In genomic region chr11:72818971-72819370, GRCh38 we compare ENCODE assay signal across 18 cellular contexts. TPM values are rescaled to one million over a fixed set of nuclear protein-coding genes. Genes with fewer than 3 reads are reported as not detected.
A peak's percentile ranks its signal among the peaks of the same experiment; 100 is the strongest.
DNase-seq lines count a peak whose midpoint lies in the region; ATAC-seq and TF ChIP-seq lines count a peak whose summit lies in the region.
"Had no signal": no experiment of that assay in that cellular context is flagged by ENCODE, and none has a peak within 500 bp of the region (broad histone marks: within the 10 kb centered on the region; RNA-seq: fewer than 3 reads in every experiment).

No MANE protein-coding gene starts in this region.

- H3K9me3 ChIP-seq in CD8-positive, alpha-beta memory T cell (ENCODE audit: low read length): no peaks in the 10 kb centered on the region
- H3K9me3 ChIP-seq: A549, SJCRH30 had no signal

- H3K4me3 Mint-ChIP-seq in activated T-cell treated with anti-CD3 and anti-CD28 coated beads, Interleukin-2, amount 50 U/mL, for 24 hours: no peak overlapping the region
- peak overlapping the region in 1 of 7 donors; percentile 88 for H3K4me3 Mint-ChIP-seq in CD8-positive, alpha-beta memory T cell
- no peak overlapping the region for H3K4me3 Mint-ChIP-seq in activated T-helper 17 cell treated with anti-CD3 and anti-CD28 coated beads, Interleukin-2, amount 50 U/mL, for 72 hours
- H3K4me3 Mint-ChIP-seq in neural crest cell: peak overlapping the region; percentile 65
- H3K4me3 Mint-ChIP-seq: GM23338 had no signal

- no peak overlapping the region for H3K4me3 ChIP-seq in CD8-positive, alpha-beta memory T cell (ENCODE audit: low read length)
- H3K4me3 ChIP-seq: A549, GM23338, SJCRH30 had no signal

- ATAC-seq in activated T-helper 17 cell treated with anti-CD3 and anti-CD28 coated beads, Interleukin-2, amount 50 U/mL, for 72 hours (replicated peaks): no peak
- ATAC-seq: A549, GM23338, HCT116, PC-3 had no signal

- no peak for TF ChIP-seq CTCF in neural crest cell (conservative IDR thresholded peaks at IDR 0.05)

- peak overlapping the region; percentile 60 for H3K27ac Mint-ChIP-seq in activated T-cell treated with anti-CD3 and anti-CD28 coated beads, Interleukin-2, amount 50 U/mL, for 24 hours
- peak overlapping the region in 6 of 8 donors; percentile 23 to 85 (median 58) for H3K27ac Mint-ChIP-seq in CD8-positive, alpha-beta memory T cell
- H3K27ac Mint-ChIP-seq in activated T-helper 17 cell treated with anti-CD3 and anti-CD28 coated beads, Interleukin-2, amount 50 U/mL, for 72 hours: peak overlapping the region; percentile 63
- H3K27ac Mint-ChIP-seq in neural crest cell (ENCODE audit: unreplicated experiment): no peak overlapping the region
- H3K27ac Mint-ChIP-seq: GM23338 had no signal

- H3K36me3 Mint-ChIP-seq in activated T-cell treated with anti-CD3 and anti-CD28 coated beads, Interleukin-2, amount 50 U/mL, for 24 hours (ENCODE audit: low read depth): peaks cover 79% of the 10 kb centered on the region
- peaks cover 4 to 66% (median 15%) of the 10 kb centered on the region in 3 donors for H3K36me3 Mint-ChIP-seq in CD8-positive, alpha-beta memory T cell
- peaks cover 76% of the 10 kb centered on the region for H3K36me3 Mint-ChIP-seq in activated T-helper 17 cell treated with anti-CD3 and anti-CD28 coated beads, Interleukin-2, amount 50 U/mL, for 72 hours (ENCODE audit: low read depth)
- H3K36me3 Mint-ChIP-seq in neural crest cell (ENCODE audit: low read depth): peaks cover 3% of the 10 kb centered on the region

- POLR2A ChIA-PET in CD8-positive, alpha-beta memory T cell (lab: Charles Lee): no interaction called here

- no peaks in the 10 kb centered on the region for H3K9me3 Mint-ChIP-seq in activated T-cell treated with anti-CD3 and anti-CD28 coated beads, Interleukin-2, amount 50 U/mL, for 24 hours
- H3K9me3 Mint-ChIP-seq in CD8-positive, alpha-beta memory T cell: no peaks in the 10 kb centered on the region
- H3K9me3 Mint-ChIP-seq in activated T-helper 17 cell treated with anti-CD3 and anti-CD28 coated beads, Interleukin-2, amount 50 U/mL, for 72 hours: no peaks in the 10 kb centered on the region
- H3K9me3 Mint-ChIP-seq in neural crest cell: no peaks in the 10 kb centered on the region
- H3K9me3 Mint-ChIP-seq: GM23338 had no signal

- no peaks in the 10 kb centered on the region for H3K27me3 ChIP-seq in CD8-positive, alpha-beta memory T cell (ENCODE audit: insufficient read depth, low read length, poor library complexity, severe bottlenecking)
- H3K27me3 ChIP-seq: SJCRH30 had no signal

- H3K36me3 ChIP-seq in CD8-positive, alpha-beta memory T cell (ENCODE audit: insufficient read depth, low read length): peaks cover 29% of the 10 kb centered on the region
- H3K36me3 ChIP-seq: SJCRH30 had no signal

- H3K27me3 Mint-ChIP-seq in activated T-cell treated with anti-CD3 and anti-CD28 coated beads, Interleukin-2, amount 50 U/mL, for 24 hours: no peaks in the 10 kb centered on the region
- H3K27me3 Mint-ChIP-seq in CD8-positive, alpha-beta memory T cell: peaks cover 0 to 3% of the 10 kb centered on the region in 2 donors
- H3K27me3 Mint-ChIP-seq in activated T-helper 17 cell treated with anti-CD3 and anti-CD28 coated beads, Interleukin-2, amount 50 U/mL, for 72 hours: no peaks in the 10 kb centered on the region
- H3K27me3 Mint-ChIP-seq in neural crest cell (ENCODE audit: low read depth): peaks cover 6% of the 10 kb centered on the region

- peaks cover 9% of the 10 kb centered on the region for H3K4me1 ChIP-seq in CD8-positive, alpha-beta memory T cell (ENCODE audit: insufficient read depth, low read length)

- no peak overlapping the region for H3K27ac ChIP-seq in CD8-positive, alpha-beta memory T cell (ENCODE audit: low read depth, low read length)
- H3K27ac ChIP-seq: A549, C4-2B, KMS-11, SJCRH30 had no signal

- peaks cover 42% of the 10 kb centered on the region for H3K4me1 Mint-ChIP-seq in activated T-cell treated with anti-CD3 and anti-CD28 coated beads, Interleukin-2, amount 50 U/mL, for 24 hours (ENCODE audit: low read depth)
- H3K4me1 Mint-ChIP-seq in CD8-positive, alpha-beta memory T cell: peaks cover 24 to 58% (median 41%) of the 10 kb centered on the region in 3 donors
- peaks cover 11% of the 10 kb centered on the region for H3K4me1 Mint-ChIP-seq in activated T-helper 17 cell treated with anti-CD3 and anti-CD28 coated beads, Interleukin-2, amount 50 U/mL, for 72 hours
- H3K4me1 Mint-ChIP-seq in neural crest cell: peaks cover 15% of the 10 kb centered on the region

- no peak for DNase-seq in activated T-cell treated with anti-CD3 and anti-CD28 coated beads, Interleukin-2, amount 50 U/mL, for 24 hours
- no peak for DNase-seq in activated T-cell treated with anti-CD3 and anti-CD28 coated beads, Interleukin-2, amount 50 U/mL, for 1 hour
- no peak for DNase-seq in CD8-positive, alpha-beta memory T cell
- DNase-seq in neural crest cell (ENCODE audit: low read depth, low spot score) (no peak), DMS53 treated with DMSO at 0.1 percent for 48 hours (lab: John Stamatoyannopoulos, UW; ENCODE audit: unreplicated experiment) (no peak), NCI-H526 treated with DMSO at 0.1 percent for 48 hours (lab: John Stamatoyannopoulos, UW) (no peak), NCI-H1092 (lab: John Stamatoyannopoulos, UW) (no peak)
- DNase-seq: NCI-H1436 treated with DMSO at 0.1 percent for 48 hours, NCI-H2029 treated with DMSO at 0.1 percent for 48 hours, NCI-H82, PC-3, SJCRH30 had no signal

- CTCF ChIA-PET in CD8-positive, alpha-beta memory T cell (lab: Charles Lee): interaction anchor here (0.8 to 1.9 kb wide), 3 partner anchors 9 to 359 kb away, joined by 3 to 7 read pairs (median 3); no protein-coding TSS in a partner anchor

RNA-seq across cellular contexts. Expression of gene ATG16L2, which starts 4.8 kb away (rescaled TPM):
- total RNA-seq in CD8-positive, alpha-beta memory T cell: 10 to 100 TPM; 50.3 to 53.2 TPM
- 18.8 TPM for polyA plus RNA-seq in CD8-positive, alpha-beta memory T cell
- 100 to 1,000 TPM in 1 of 2 donors, 10 to 100 TPM in 1; 85.3 to 127 TPM for total RNA-seq in activated T-helper 17 cell treated with anti-CD3 and anti-CD28 coated beads, Interleukin-2, amount 50 U/mL, for 72 hours
- 22.7 and 24.5 TPM in 2 replicates for total RNA-seq in neural crest cell

RNA-seq across cellular contexts. Expression of gene STARD10, which starts 25.1 kb away (rescaled TPM):
- total RNA-seq in CD8-positive, alpha-beta memory T cell: 10 to 100 TPM; 13.8 to 15.9 TPM
- polyA plus RNA-seq in CD8-positive, alpha-beta memory T cell: 21.8 TPM
- 10 to 100 TPM in 1 of 2 donors, 1 to 10 TPM in 1; 7.7 to 16.4 TPM for total RNA-seq in activated T-helper 17 cell treated with anti-CD3 and anti-CD28 coated beads, Interleukin-2, amount 50 U/mL, for 72 hours
- total RNA-seq in neural crest cell: 12.6 and 13.5 TPM in 2 replicates
